ENCODE assay signal across 13 cellular contexts in genomic region chr16:28923231-28923587, GRCh38. TPM values are rescaled to one million over a fixed set of nuclear protein-coding genes. Genes with fewer than 3 reads are reported as not detected.
DNase-seq lines count a peak whose midpoint lies in the region; ATAC-seq and TF ChIP-seq lines count a peak whose summit lies in the region.
"Had no signal": no experiment of that assay in that cellular context is flagged by ENCODE, and none has a peak within 500 bp of the region (broad histone marks: within the 10 kb centered on the region; RNA-seq: fewer than 3 reads in every experiment).

No MANE protein-coding gene starts in this region.

- peak overlapping the region; percentile 86 to 97 (median 92) for H3K4me3 Mint-ChIP-seq in CD4-positive, CD25-positive, alpha-beta regulatory T cell
- H3K4me3 Mint-ChIP-seq in activated T-helper 2 cell treated with anti-CD3 and anti-CD28 coated beads, Interferon-gamma antibody, Interleukin-2, Interleukin-4, amounts not matched to agents 10 μg/mL and 5 μg/mL and 100 μg/mL, durations not matched to agents 14 hours and 24 hours and 36 hours (ENCODE audit: low read depth): peak overlapping the region; percentile 68
- peak overlapping the region; percentile 31 to 98 (median 81) for H3K4me3 Mint-ChIP-seq in naive thymus-derived CD8-positive, alpha-beta T cell

- in situ Hi-C loops in gastrocnemius medialis (cut with MboI; ENCODE audit: low sequenced_read_pairs in 4 of 4): no loop called here

- H3K36me3 ChIP-seq in CD4-positive, CD25-positive, alpha-beta regulatory T cell (ENCODE audit: control insufficient read depth, insufficient read depth, low read length): peaks cover 11% of the 10 kb centered on the region
- H3K36me3 ChIP-seq in effector memory CD4-positive, alpha-beta T cell (ENCODE audit: control insufficient read depth, insufficient read depth, low read length): peaks cover 8% of the 10 kb centered on the region
- peaks cover 0 to 10% of the 10 kb centered on the region in 2 donors for H3K36me3 ChIP-seq in gastrocnemius medialis

- peaks cover 5% of the 10 kb centered on the region for H3K27me3 Mint-ChIP-seq in CD4-positive, CD25-positive, alpha-beta regulatory T cell
- no peaks in the 10 kb centered on the region for H3K27me3 Mint-ChIP-seq in activated T-helper 2 cell treated with anti-CD3 and anti-CD28 coated beads, Interferon-gamma antibody, Interleukin-2, Interleukin-4, amounts not matched to agents 10 μg/mL and 5 μg/mL and 100 μg/mL, durations not matched to agents 14 hours and 24 hours and 36 hours (ENCODE audit: low read depth)
- no peaks in the 10 kb centered on the region for H3K27me3 Mint-ChIP-seq in naive thymus-derived CD8-positive, alpha-beta T cell

- TF ChIP-seq CTCF in GM12865 (IDR thresholded peaks at IDR 0.05; ENCODE audit: insufficient read depth, low read depth, low read length, missing control alignments) (no peak), gastrocnemius medialis (IDR thresholded peaks at IDR 0.05 in 4 of 5, conservative IDR thresholded peaks at IDR 0.05 in 1 of 5) (no peak)

- H3K4me3 ChIP-seq in CD4-positive, CD25-positive, alpha-beta regulatory T cell (ENCODE audit: low read depth, low read length): no peak overlapping the region
- H3K4me3 ChIP-seq in GM12865 (ENCODE audit: low read depth, low read length) (peak overlapping the region; percentile 44), gastrocnemius medialis (no peak overlapping the region)
- H3K4me3 ChIP-seq in effector memory CD4-positive, alpha-beta T cell (ENCODE audit: insufficient read depth, low read depth, low read length, poor library complexity, severe bottlenecking): no peak overlapping the region

- H3K4me1 ChIP-seq in CD4-positive, CD25-positive, alpha-beta regulatory T cell (ENCODE audit: control insufficient read depth, insufficient read depth, low read length, poor library complexity, severe bottlenecking): peaks cover 10% of the 10 kb centered on the region
- H3K4me1 ChIP-seq in effector memory CD4-positive, alpha-beta T cell (ENCODE audit: control insufficient read depth, insufficient read depth, low read length, poor library complexity, severe bottlenecking): peaks cover 11% of the 10 kb centered on the region
- H3K4me1 ChIP-seq in gastrocnemius medialis: peaks cover 9% of the 10 kb centered on the region in 2 donors

- H3K4me1 Mint-ChIP-seq in CD4-positive, CD25-positive, alpha-beta regulatory T cell: peaks cover 0 to 26% (median 11%) of the 10 kb centered on the region in 4 donors
- peaks cover 11% of the 10 kb centered on the region for H3K4me1 Mint-ChIP-seq in activated T-helper 2 cell treated with anti-CD3 and anti-CD28 coated beads, Interferon-gamma antibody, Interleukin-2, Interleukin-4, amounts not matched to agents 10 μg/mL and 5 μg/mL and 100 μg/mL, durations not matched to agents 14 hours and 24 hours and 36 hours (ENCODE audit: low read depth)
- H3K4me1 Mint-ChIP-seq in naive thymus-derived CD8-positive, alpha-beta T cell: peaks cover 19 to 29% (median 25%) of the 10 kb centered on the region in 4 donors

- POLR2A ChIA-PET in naive thymus-derived CD8-positive, alpha-beta T cell (lab: Charles Lee): interaction anchor here (1.3 to 3.5 kb wide), 6 partner anchors 9 to 100 kb away, joined by 4 to 15 read pairs (median 8); partner anchors contain the start of genes ATXN2L, CD19 and SH2B1

- no peaks in the 10 kb centered on the region for H3K9me3 Mint-ChIP-seq in CD4-positive, CD25-positive, alpha-beta regulatory T cell
- no peaks in the 10 kb centered on the region for H3K9me3 Mint-ChIP-seq in activated T-helper 2 cell treated with anti-CD3 and anti-CD28 coated beads, Interferon-gamma antibody, Interleukin-2, Interleukin-4, amounts not matched to agents 10 μg/mL and 5 μg/mL and 100 μg/mL, durations not matched to agents 14 hours and 24 hours and 36 hours
- H3K9me3 Mint-ChIP-seq in naive thymus-derived CD8-positive, alpha-beta T cell: no peaks in the 10 kb centered on the region

- H3K27ac Mint-ChIP-seq in CD4-positive, CD25-positive, alpha-beta regulatory T cell: peak overlapping the region; percentile 57 to 96 (median 65)
- peak overlapping the region; percentile 68 for H3K27ac Mint-ChIP-seq in activated T-helper 2 cell treated with anti-CD3 and anti-CD28 coated beads, Interferon-gamma antibody, Interleukin-2, Interleukin-4, amounts not matched to agents 10 μg/mL and 5 μg/mL and 100 μg/mL, durations not matched to agents 14 hours and 24 hours and 36 hours
- H3K27ac Mint-ChIP-seq in naive thymus-derived CD8-positive, alpha-beta T cell: peak overlapping the region in 8 of 10 donors; percentile 25 to 98 (median 82)

- H3K27me3 ChIP-seq in CD4-positive, CD25-positive, alpha-beta regulatory T cell (ENCODE audit: control insufficient read depth, insufficient read depth, low read length): no peaks in the 10 kb centered on the region
- H3K27me3 ChIP-seq in effector memory CD4-positive, alpha-beta T cell (replicated peaks; ENCODE audit: control insufficient read depth, insufficient read depth, low read length, poor library complexity, severe bottlenecking): no peaks in the 10 kb centered on the region
- H3K27me3 ChIP-seq in gastrocnemius medialis: no peaks in the 10 kb centered on the region
- H3K27me3 ChIP-seq: neutrophil had no signal

- no peak for DNase-seq in CD4-positive, CD25-positive, alpha-beta regulatory T cell
- DNase-seq in GM12865 (ENCODE audit: low read depth): no peak
- DNase-seq in activated T-helper 2 cell treated with anti-CD3 and anti-CD28 coated beads, Interferon-gamma antibody, Interleukin-2, Interleukin-4, amounts not matched to agents 10 μg/mL and 5 μg/mL and 100 μg/mL, durations not matched to agents 14 hours and 24 hours and 36 hours (ENCODE audit: low spot score): no peak
- DNase-seq in naive thymus-derived CD8-positive, alpha-beta T cell: no peak
- DNase-seq in effector memory CD4-positive, alpha-beta T cell: no peak
- no peak for DNase-seq in gastrocnemius medialis
- no peak for DNase-seq in NCI-H2227 (lab: John Stamatoyannopoulos, UW; ENCODE audit: unreplicated experiment)
- DNase-seq: NCI-H187; stimulated activated CD4-positive, alpha-beta T cell treated with anti-CD3 and anti-CD28 coated beads, Interleukin-2, amount 100 ng/mL, for 48 hours had no signal

- H3K36me3 Mint-ChIP-seq in CD4-positive, CD25-positive, alpha-beta regulatory T cell: no peaks in the 10 kb centered on the region
- peaks cover 22% of the 10 kb centered on the region for H3K36me3 Mint-ChIP-seq in activated T-helper 2 cell treated with anti-CD3 and anti-CD28 coated beads, Interferon-gamma antibody, Interleukin-2, Interleukin-4, amounts not matched to agents 10 μg/mL and 5 μg/mL and 100 μg/mL, durations not matched to agents 14 hours and 24 hours and 36 hours (ENCODE audit: low read depth)
- H3K36me3 Mint-ChIP-seq in naive thymus-derived CD8-positive, alpha-beta T cell: peaks cover 0 to 30% (median 4%) of the 10 kb centered on the region in 3 donors

- no peak for ATAC-seq in CD4-positive, CD25-positive, alpha-beta regulatory T cell (ENCODE audit: low read depth in 2 of 2)
- ATAC-seq in naive thymus-derived CD8-positive, alpha-beta T cell: no peak
- ATAC-seq in HG02763 (IDR thresholded peaks at IDR 0.05; ENCODE audit: unreplicated experiment) (no peak), gastrocnemius medialis (no peak)
- ATAC-seq: esophagus mucosa had no signal

- no peak for TF ChIP-seq POLR2A in gastrocnemius medialis (IDR thresholded peaks at IDR 0.05)

- H3K27ac ChIP-seq in CD4-positive, CD25-positive, alpha-beta regulatory T cell (ENCODE audit: insufficient read depth, low read length, poor library complexity, severe bottlenecking): no peak overlapping the region
- no peak overlapping the region for H3K27ac ChIP-seq in effector memory CD4-positive, alpha-beta T cell (ENCODE audit: insufficient read depth, low read length, poor library complexity, severe bottlenecking)
- H3K27ac ChIP-seq in gastrocnemius medialis: no peak overlapping the region
- H3K27ac ChIP-seq: neutrophil had no signal

- intact Hi-C loops in activated T-helper 2 cell treated with anti-CD3 and anti-CD28 coated beads, Interferon-gamma antibody, Interleukin-2, Interleukin-4, amounts not matched to agents 10 μg/mL and 5 μg/mL and 100 μg/mL, durations not matched to agents 14 hours and 24 hours and 36 hours (cut with micrococcal nuclease): no loop called here
- intact Hi-C loops in gastrocnemius medialis (cut with DNase I; ENCODE audit: low total_unique reads): no loop called here

- H3K9me3 ChIP-seq in CD4-positive, CD25-positive, alpha-beta regulatory T cell (ENCODE audit: control insufficient read depth in 2 of 2, low read length in 2 of 2): no peaks in the 10 kb centered on the region
- H3K9me3 ChIP-seq in effector memory CD4-positive, alpha-beta T cell (ENCODE audit: control insufficient read depth, low read length): no peaks in the 10 kb centered on the region
- no peaks in the 10 kb centered on the region for H3K9me3 ChIP-seq in gastrocnemius medialis
- H3K9me3 ChIP-seq: neutrophil had no signal

RNA-seq across cellular contexts. Expression of gene RABEP2, which starts 1.8 kb away (rescaled TPM):
- total RNA-seq in CD4-positive, CD25-positive, alpha-beta regulatory T cell: 28.2 TPM
- 1 to 10 TPM; 2.9 to 3.9 (median 3.4) TPM for polyA plus RNA-seq in CD4-positive, CD25-positive, alpha-beta regulatory T cell
- 20.6 and 24.2 TPM in 2 replicates for total RNA-seq in activated T-helper 2 cell treated with anti-CD3 and anti-CD28 coated beads, Interferon-gamma antibody, Interleukin-2, Interleukin-4, amounts not matched to agents 10 μg/mL and 5 μg/mL and 100 μg/mL, durations not matched to agents 14 hours and 24 hours and 36 hours
- total RNA-seq in naive thymus-derived CD8-positive, alpha-beta T cell: 10 to 100 TPM; 34.1 to 35.7 TPM
- polyA plus RNA-seq in naive thymus-derived CD8-positive, alpha-beta T cell: 1 to 10 TPM; 2.8 to 6.5 (median 3.0) TPM
- total RNA-seq in gastrocnemius medialis: 10 to 100 TPM in 1 of 4 donors, 1 to 10 TPM in 3; 2.9 to 13.9 (median 6.4) TPM

RNA-seq across cellular contexts. Expression of gene CD19, which starts 8.6 kb away (rescaled TPM):
- total RNA-seq in CD4-positive, CD25-positive, alpha-beta regulatory T cell: 0.52 TPM
- polyA plus RNA-seq in CD4-positive, CD25-positive, alpha-beta regulatory T cell: 1 to 10 TPM in 1 of 4 donors, not detected in 3; 2.8 TPM
- total RNA-seq in activated T-helper 2 cell treated with anti-CD3 and anti-CD28 coated beads, Interferon-gamma antibody, Interleukin-2, Interleukin-4, amounts not matched to agents 10 μg/mL and 5 μg/mL and 100 μg/mL, durations not matched to agents 14 hours and 24 hours and 36 hours: 0.18 and 0.23 TPM in 2 replicates
- total RNA-seq in naive thymus-derived CD8-positive, alpha-beta T cell: 1 to 10 TPM; 6.9 to 7.6 TPM
- polyA plus RNA-seq in naive thymus-derived CD8-positive, alpha-beta T cell: under 1 TPM; 0.17 to 0.19 (median 0.19) TPM
- not detected for total RNA-seq in gastrocnemius medialis
- total RNA-seq: HT1080 had no signal

RNA-seq across cellular contexts. Expression of gene NFATC2IP, which starts 27.5 kb away (rescaled TPM):
- total RNA-seq in CD4-positive, CD25-positive, alpha-beta regulatory T cell: 96.2 TPM
- polyA plus RNA-seq in CD4-positive, CD25-positive, alpha-beta regulatory T cell: 10 to 100 TPM; 22.9 to 30.3 (median 24.9) TPM
- total RNA-seq in activated T-helper 2 cell treated with anti-CD3 and anti-CD28 coated beads, Interferon-gamma antibody, Interleukin-2, Interleukin-4, amounts not matched to agents 10 μg/mL and 5 μg/mL and 100 μg/mL, durations not matched to agents 14 hours and 24 hours and 36 hours: 98.3 and 106 TPM in 2 replicates
- 100 to 1,000 TPM; 112 to 116 TPM for total RNA-seq in naive thymus-derived CD8-positive, alpha-beta T cell
- polyA plus RNA-seq in naive thymus-derived CD8-positive, alpha-beta T cell: 10 to 100 TPM; 22.8 to 30.2 (median 28.7) TPM
- 10 to 100 TPM; 10.3 to 18.5 (median 14.2) TPM for total RNA-seq in gastrocnemius medialis

RNA-seq across cellular contexts. Expression of gene ATP2A1, which starts 44.9 kb away (rescaled TPM):
- total RNA-seq in CD4-positive, CD25-positive, alpha-beta regulatory T cell: 1.4 TPM
- not detected for polyA plus RNA-seq in CD4-positive, CD25-positive, alpha-beta regulatory T cell
- total RNA-seq in activated T-helper 2 cell treated with anti-CD3 and anti-CD28 coated beads, Interferon-gamma antibody, Interleukin-2, Interleukin-4, amounts not matched to agents 10 μg/mL and 5 μg/mL and 100 μg/mL, durations not matched to agents 14 hours and 24 hours and 36 hours: 1.8 and 3.1 TPM in 2 replicates
- total RNA-seq in naive thymus-derived CD8-positive, alpha-beta T cell: 1 to 10 TPM in 1 of 2 experiments, under 1 TPM in 1; 0.58 to 1.2 TPM
- polyA plus RNA-seq in naive thymus-derived CD8-positive, alpha-beta T cell: not detected
- total RNA-seq in gastrocnemius medialis: 100 to 1,000 TPM; 380 to 909 (median 764) TPM
- total RNA-seq: HT1080 had no signal

RNA-seq across cellular contexts. Expression of gene SPNS1, which starts 51.4 kb away (rescaled TPM):
- total RNA-seq in CD4-positive, CD25-positive, alpha-beta regulatory T cell: 24.5 TPM
- polyA plus RNA-seq in CD4-positive, CD25-positive, alpha-beta regulatory T cell: 10 to 100 TPM; 22.3 to 32.9 (median 25.2) TPM
- 22.0 and 25.8 TPM in 2 replicates for total RNA-seq in activated T-helper 2 cell treated with anti-CD3 and anti-CD28 coated beads, Interferon-gamma antibody, Interleukin-2, Interleukin-4, amounts not matched to agents 10 μg/mL and 5 μg/mL and 100 μg/mL, durations not matched to agents 14 hours and 24 hours and 36 hours
- total RNA-seq in naive thymus-derived CD8-positive, alpha-beta T cell: 10 to 100 TPM; 38.1 to 45.0 TPM
- polyA plus RNA-seq in naive thymus-derived CD8-positive, alpha-beta T cell: 10 to 100 TPM; 12.7 to 29.7 (median 24.9) TPM
- total RNA-seq in gastrocnemius medialis: 10 to 100 TPM; 12.7 to 26.0 (median 23.4) TPM
